ENCODE assay signal across 20 cellular contexts in the genomic region with DNA sequence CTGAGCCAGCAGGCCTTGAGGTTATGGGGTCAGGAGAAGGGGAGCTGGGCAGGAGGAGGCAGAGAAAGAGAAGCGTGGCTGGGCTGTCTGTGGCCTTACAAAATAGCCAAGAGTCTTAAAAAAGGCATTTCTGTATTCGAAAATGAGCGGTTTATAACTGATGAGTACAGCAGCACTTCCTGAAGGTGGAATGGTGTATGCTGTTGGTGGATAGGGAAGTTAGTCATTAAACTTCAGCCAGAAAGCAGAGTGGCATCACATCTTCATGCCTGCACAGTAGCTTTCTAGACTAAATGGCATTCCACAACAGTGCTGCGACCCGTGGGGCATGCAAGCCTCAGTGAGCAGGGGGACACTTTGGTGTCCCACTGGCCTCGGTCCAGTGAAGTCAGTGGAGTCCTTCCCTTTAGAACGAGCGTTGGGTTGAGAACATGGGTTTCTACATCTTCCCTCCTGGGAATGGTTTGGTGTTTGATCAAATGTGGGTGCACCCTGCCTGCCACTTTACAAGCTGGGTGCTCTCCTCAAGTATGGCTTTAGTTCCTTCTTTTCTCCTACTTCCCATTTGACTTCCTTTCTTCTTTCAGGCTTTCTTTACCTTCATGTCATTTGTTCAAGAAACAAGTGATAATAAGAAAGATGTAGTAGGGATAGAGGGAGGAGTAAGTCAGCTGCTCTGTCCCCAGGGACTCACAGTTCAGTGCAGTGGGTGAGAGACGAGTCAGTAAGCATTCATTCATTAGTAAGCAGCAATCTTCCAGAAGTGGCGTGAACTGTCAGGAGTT.
DNase-seq lines count a peak whose midpoint lies in the region; TF ChIP-seq lines count a peak whose summit lies in the region.
"Had no signal": no experiment of that assay in that cellular context is flagged by ENCODE, and none has a peak within 500 bp of the region (broad histone marks: within the 10 kb centered on the region; RNA-seq: fewer than 3 reads in every experiment).

No MANE protein-coding gene starts in this region.

- peak; percentile 28 for DNase-seq in SKM-1 (lab: John Stamatoyannopoulos, UW; ENCODE audit: unreplicated experiment)
- no peak for DNase-seq in SKM-1 treated with dmso at 0.1 percent for 144 hours (lab: John Stamatoyannopoulos, UW; ENCODE audit: unreplicated experiment)
- peak; percentile 80 for DNase-seq in NB4 (ENCODE audit: low read depth)
- DNase-seq in retina, result peak; percentile 9
- no peak for DNase-seq in stimulated activated CD4-positive, alpha-beta T cell treated with anti-CD3 and anti-CD28 coated beads, Interleukin-4, amount 100 ng/mL, for 4 hours
- no peak for DNase-seq in activated effector memory CD4-positive, alpha-beta T cell treated with Interleukin-2 at 50 U/mL for 16 hours
- DNase-seq in GM10248 (ENCODE audit: extremely low spot score), result no peak
- DNase-seq: activated CD4-positive, alpha-beta T cell treated with anti-CD3 and anti-CD28 coated beads for 48 hours; activated naive CD4-positive, alpha-beta T cell treated with anti-CD3 and anti-CD28 coated beads for 36 hours; EL; islet precursor cell; NCI-H526; ovary; RPMI8226; T-helper 2 cell; upper lobe of right lung had no signal

- H3K4me1 Mint-ChIP-seq in dendritic cell treated with granulocyte-macrophage colony-stimulating factor and Interleukin-4, amounts not matched to agents 40 ng/mL and 50 ng/mL, for 4 days (ENCODE audit: low read depth), result peaks cover 49% of the 10 kb centered on the region
- H3K4me1 Mint-ChIP-seq: stimulated activated effector memory CD8-positive, alpha-beta T cell treated with anti-CD3 and anti-CD28 coated beads, Interleukin-12 subunit alpha, Interleukin-12 subunit beta, amount 100 ng/mL, for 72 hours had no signal

- H3K9me3 Mint-ChIP-seq in dendritic cell treated with granulocyte-macrophage colony-stimulating factor and Interleukin-4, amounts not matched to agents 40 ng/mL and 50 ng/mL, for 4 days, result no peaks in the 10 kb centered on the region
- H3K9me3 Mint-ChIP-seq: activated naive CD4-positive, alpha-beta T cell treated with anti-CD3 and anti-CD28 coated beads for 36 hours; stimulated activated effector memory CD8-positive, alpha-beta T cell treated with anti-CD3 and anti-CD28 coated beads, Interleukin-12 subunit alpha, Interleukin-12 subunit beta, amount 100 ng/mL, for 72 hours had no signal

- CTCF ChIA-PET in GM10248 (lab: Yijun Ruan, JAX), result interaction anchor here (0.8 to 6.3 kb wide), 5 partner anchors 8 to 111 kb away, joined by 3 to 46 read pairs (median 4); no protein-coding TSS in a partner anchor

- no peak overlapping the region for H3K4me3 ChIP-seq in NB4 (ENCODE audit: low read depth, low read length)
- H3K4me3 ChIP-seq: heart right ventricle, ovary, skin epidermis, upper lobe of right lung had no signal

- intact Hi-C loops in dendritic cell treated with granulocyte-macrophage colony-stimulating factor and Interleukin-4, amounts not matched to agents 40 ng/mL and 50 ng/mL, for 4 days (cut with micrococcal nuclease), result loop anchor here (5.0 kb wide), 2 partner anchors 67 to 108 kb away; no protein-coding TSS in a partner anchor

- TF ChIP-seq POLR2A in NB4 (IDR thresholded peaks at IDR 0.05; ENCODE audit: extremely low read depth, insufficient read length), result no peak

- POLR2A ChIA-PET in GM10248 (lab: Yijun Ruan, JAX), result no interaction called here

- no peak overlapping the region for H3K4me3 Mint-ChIP-seq in dendritic cell treated with granulocyte-macrophage colony-stimulating factor and Interleukin-4, amounts not matched to agents 40 ng/mL and 50 ng/mL, for 4 days
- H3K4me3 Mint-ChIP-seq: activated naive CD4-positive, alpha-beta T cell treated with anti-CD3 and anti-CD28 coated beads for 36 hours; stimulated activated effector memory CD8-positive, alpha-beta T cell treated with anti-CD3 and anti-CD28 coated beads, Interleukin-12 subunit alpha, Interleukin-12 subunit beta, amount 100 ng/mL, for 72 hours had no signal

- TF ChIP-seq CTCF in NB4 (IDR thresholded peaks at IDR 0.05; ENCODE audit: low read depth, low read length) (no peak), GM10248 (IDR thresholded peaks at IDR 0.05; ENCODE audit: control extremely low read depth, extremely low read depth, low read depth, missing control alignments) (no peak)

- H3K36me3 Mint-ChIP-seq in dendritic cell treated with granulocyte-macrophage colony-stimulating factor and Interleukin-4, amounts not matched to agents 40 ng/mL and 50 ng/mL, for 4 days (ENCODE audit: low read depth), result no peaks in the 10 kb centered on the region
- H3K36me3 Mint-ChIP-seq: stimulated activated effector memory CD8-positive, alpha-beta T cell treated with anti-CD3 and anti-CD28 coated beads, Interleukin-12 subunit alpha, Interleukin-12 subunit beta, amount 100 ng/mL, for 72 hours had no signal

- H3K27me3 Mint-ChIP-seq in dendritic cell treated with granulocyte-macrophage colony-stimulating factor and Interleukin-4, amounts not matched to agents 40 ng/mL and 50 ng/mL, for 4 days, result peaks cover 3% of the 10 kb centered on the region

- H3K27ac Mint-ChIP-seq in dendritic cell treated with granulocyte-macrophage colony-stimulating factor and Interleukin-4, amounts not matched to agents 40 ng/mL and 50 ng/mL, for 4 days, result peak overlapping the region; percentile 64
- H3K27ac Mint-ChIP-seq: activated naive CD4-positive, alpha-beta T cell treated with anti-CD3 and anti-CD28 coated beads for 36 hours; stimulated activated effector memory CD8-positive, alpha-beta T cell treated with anti-CD3 and anti-CD28 coated beads, Interleukin-12 subunit alpha, Interleukin-12 subunit beta, amount 100 ng/mL, for 72 hours had no signal

Comparison
In these comparisons a context has a peak if more than half of its experiments do, and no peak if none do; other contexts are left out.
1. DNase-seq: peak in SKM-1 (single experiment), NB4 (single experiment) and retina (single experiment); none in SKM-1 treated with dmso at 0.1 percent for 144 hours (single experiment), stimulated activated CD4-positive, alpha-beta T cell treated with anti-CD3 and anti-CD28 coated beads, Interleukin-4, amount 100 ng/mL, for 4 hours (0 of 2), activated effector memory CD4-positive, alpha-beta T cell treated with Interleukin-2 at 50 U/mL for 16 hours (single experiment) and GM10248 (single experiment).